Comparison of ENCODE assay signal across 8 cellular contexts in the genomic region with DNA sequence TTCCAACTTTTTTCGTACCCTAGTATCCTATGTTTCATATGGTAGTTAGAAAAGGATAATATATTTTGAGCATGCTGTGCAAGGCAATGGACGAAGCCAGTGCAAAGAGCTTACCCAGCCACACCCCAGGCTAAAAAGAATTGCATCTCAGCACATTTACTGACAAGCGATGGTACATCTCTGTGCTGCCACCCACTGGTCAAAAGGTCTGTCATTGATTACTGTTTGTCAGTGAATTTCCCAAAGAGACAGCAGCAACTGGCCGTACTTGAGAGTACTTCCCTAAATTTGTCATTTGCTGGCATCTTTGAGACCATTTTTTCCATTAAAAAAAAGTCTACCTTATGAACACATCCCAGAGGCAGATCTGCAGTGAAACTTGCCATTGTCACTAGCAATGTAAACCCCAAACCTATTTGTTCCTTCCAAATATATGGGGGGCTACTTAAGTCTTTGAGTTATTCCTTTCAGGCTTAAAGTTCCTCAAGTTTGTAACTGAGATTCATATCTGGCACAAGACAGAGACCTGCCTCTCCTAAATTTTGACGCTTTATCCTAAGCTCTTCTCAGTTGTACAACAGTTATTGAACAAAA.
A peak's percentile ranks its signal among the peaks of the same experiment; 100 is the strongest.
DNase-seq lines count a peak whose midpoint lies in the region; ATAC-seq and TF ChIP-seq lines count a peak whose summit lies in the region.

No MANE protein-coding gene starts in this region.

- DNase-seq in Panc1 (ENCODE audit: low read depth, low spot score) (peak; percentile 8), epithelial cell of proximal tubule (ENCODE audit: low read depth) (no peak), osteocyte (ENCODE audit: extremely low spot score, unreplicated experiment) (no peak), OCI-M2 (lab: John Stamatoyannopoulos, UW; ENCODE audit: unreplicated experiment) (no peak), 8988T (no peak), mesothelial cell of epicardium (ENCODE audit: low spot score in 2 of 2, unreplicated experiment in 2 of 2) (no peak)

- H3K36me3 ChIP-seq in Panc1 (ENCODE audit: control insufficient read depth, insufficient read depth, low read length): no peaks in the 10 kb centered on the region

- in situ Hi-C loops in Panc1 (cut with HindIII; ENCODE audit: low pct_unique_long_range_greater_than_20kb, low sequenced_read_pairs): no loop called here

- no peaks in the 10 kb centered on the region for H3K9me3 Mint-ChIP-seq in osteocyte (ENCODE audit: unreplicated experiment)
- no peaks in the 10 kb centered on the region for H3K9me3 Mint-ChIP-seq in mesothelial cell of epicardium

- no peak for TF ChIP-seq EP300 in Ishikawa (IDR thresholded peaks at IDR 0.05; ENCODE audit: borderline replicate concordance)

- H3K4me1 Mint-ChIP-seq in osteocyte (ENCODE audit: unreplicated experiment): no peaks in the 10 kb centered on the region
- H3K4me1 Mint-ChIP-seq in mesothelial cell of epicardium: peaks cover 9% of the 10 kb centered on the region

- H3K4me1 ChIP-seq in Panc1 (ENCODE audit: control insufficient read depth, insufficient read depth, low read length): no peaks in the 10 kb centered on the region

- POLR2A ChIA-PET in Panc1 (lab: Charles Lee): no interaction called here

- ATAC-seq in Panc1: no peak

- BruUV-seq in Panc1 (replicated peaks; lab: Mats Ljungman, UMichigan): no TSS peak

- no peak overlapping the region for H3K4me3 Mint-ChIP-seq in osteocyte (ENCODE audit: unreplicated experiment)
- H3K4me3 Mint-ChIP-seq in mesothelial cell of epicardium: no peak overlapping the region

- H3K4me3 ChIP-seq in Panc1 (ENCODE audit: low read depth in 2 of 2, low read length in 2 of 2): no peak overlapping the region
- no peak overlapping the region for H3K4me3 ChIP-seq in epithelial cell of proximal tubule (ENCODE audit: low read depth, low read length)

- no peak overlapping the region for H3K27ac ChIP-seq in Panc1 (ENCODE audit: low read length)

- H3K27me3 Mint-ChIP-seq in osteocyte (ENCODE audit: unreplicated experiment) (no peaks in the 10 kb centered on the region), mesothelial cell of epicardium (ENCODE audit: low read depth) (no peaks in the 10 kb centered on the region)

- no peaks in the 10 kb centered on the region for H3K9me3 ChIP-seq in Panc1 (ENCODE audit: control insufficient read depth, insufficient read depth, low read depth, low read length)

- H3K27me3 ChIP-seq in Panc1 (ENCODE audit: control insufficient read depth, insufficient read depth, low read length): no peaks in the 10 kb centered on the region

- CTCF ChIA-PET in Panc1 (lab: Charles Lee): interaction anchor here (0.6 to 0.7 kb wide), 2 partner anchors 144 to 1004 kb away, joined by 3 to 6 read pairs; no protein-coding TSS in a partner anchor

- intact Hi-C loops in Panc1 (cut with micrococcal nuclease; ENCODE audit: unreplicated experiment): no loop called here

- peak; percentile 61 for TF ChIP-seq RAD21 in Ishikawa (IDR thresholded peaks at IDR 0.05; ENCODE audit: low read depth)

- H3K27ac Mint-ChIP-seq in osteocyte (ENCODE audit: unreplicated experiment) (no peak overlapping the region), mesothelial cell of epicardium (no peak overlapping the region)

- peak; percentile 63 for TF ChIP-seq CTCF in GM12873 (IDR thresholded peaks at IDR 0.05; ENCODE audit: insufficient read depth, low read depth, low read length, missing control alignments)
- peak; percentile 48 for TF ChIP-seq CTCF in Panc1 (IDR thresholded peaks at IDR 0.05)
- peak; percentile 47 for TF ChIP-seq CTCF in epithelial cell of proximal tubule (conservative IDR thresholded peaks at IDR 0.05; ENCODE audit: low read depth, low read length)
- TF ChIP-seq CTCF in osteocyte (IDR thresholded peaks at IDR 0.05): peak; percentile 34
- TF ChIP-seq CTCF in mesothelial cell of epicardium (IDR thresholded peaks at IDR 0.05; ENCODE audit: unreplicated experiment): no peak

- H3K36me3 Mint-ChIP-seq in osteocyte (ENCODE audit: unreplicated experiment) (no peaks in the 10 kb centered on the region), mesothelial cell of epicardium (no peaks in the 10 kb centered on the region)

TF ChIP-seq in Ishikawa, 13 proteins besides CTCF, POLR2A, EP300 and RAD21:
- TF ChIP-seq, protein P1, sequence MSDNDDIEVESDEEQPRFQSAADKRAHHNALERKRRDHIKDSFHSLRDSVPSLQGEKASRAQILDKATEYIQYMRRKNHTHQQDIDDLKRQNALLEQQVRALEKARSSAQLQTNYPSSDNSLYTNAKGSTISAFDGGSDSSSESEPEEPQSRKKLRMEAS (IDR thresholded peaks at IDR 0.05): no peak
